In genomic region chrX:131752493-131753198, GRCh38 we compare ENCODE assay signal across 8 cellular contexts.
DNase-seq lines count a peak whose midpoint lies in the region; ATAC-seq and TF ChIP-seq lines count a peak whose summit lies in the region.

No MANE protein-coding gene starts in this region.

- intact Hi-C loops in psoas muscle (cut with DNase I) (loop anchor here in 1 of 2 donors (5.0 kb wide), 1 partner anchor 40 kb away; no protein-coding TSS in a partner anchor), Calu3 (cut with micrococcal nuclease; ENCODE audit: unreplicated experiment) (no loop called here)

- H3K4me2 ChIP-seq in GM23248 (ENCODE audit: unreplicated experiment): no peak overlapping the region

- H3K9me2 ChIP-seq in GM23248 (ENCODE audit: insufficient read depth): no peaks in the 10 kb centered on the region

- H3K27me3 ChIP-seq in psoas muscle (ENCODE audit: insufficient read depth in 3 of 3, low read length in 2 of 3) (no peaks in the 10 kb centered on the region), GM23248 (replicated peaks; ENCODE audit: insufficient read depth) (no peaks in the 10 kb centered on the region)

- H3K9me3 ChIP-seq in psoas muscle: no peaks in the 10 kb centered on the region
- no peaks in the 10 kb centered on the region for H3K9me3 ChIP-seq in GM23248 (ENCODE audit: low read depth)

- H3K4me3 Mint-ChIP-seq in activated CD8-positive, alpha-beta T cell treated with anti-CD3 and anti-CD28 coated beads, Interleukin-2, amount 10 ng/mL, durations not matched to agents 7 days and 5 days: no peak overlapping the region
- H3K4me3 Mint-ChIP-seq in Calu3 (ENCODE audit: low read depth, unreplicated experiment): no peak overlapping the region

- H2AFZ ChIP-seq in GM23248: no peak overlapping the region

- H3K4me3 ChIP-seq in astrocyte of the spinal cord (ENCODE audit: low read depth, low read length) (peak overlapping the region; percentile 44), psoas muscle (peak overlapping the region; percentile 71), GM23248 (no peak overlapping the region)

- H3K79me2 ChIP-seq in GM23248 (ENCODE audit: insufficient read depth): no peaks in the 10 kb centered on the region

- DNase-seq in astrocyte of the spinal cord (ENCODE audit: low read depth, low spot score): peak; percentile 88
- DNase-seq in psoas muscle: peak; percentile 67 to 83
- no peak for DNase-seq in GM23248
- no peak for DNase-seq in activated CD8-positive, alpha-beta T cell treated with anti-CD3 and anti-CD28 coated beads, Interleukin-2, amount 10 ng/mL, durations not matched to agents 7 days and 5 days
- DNase-seq in Calu3: no peak

- no peaks in the 10 kb centered on the region for H3F3A ChIP-seq in GM23248 (ENCODE audit: insufficient read depth)

- no peak overlapping the region for H3K9ac ChIP-seq in GM23248

- no TSS peak for BruUV-seq in Calu3 (replicated peaks; lab: Mats Ljungman, UMichigan)

- CTCF ChIA-PET in activated CD8-positive, alpha-beta T cell treated with anti-CD3 and anti-CD28 coated beads, Interleukin-2, amount 10 ng/mL, durations not matched to agents 7 days and 5 days (lab: Charles Lee): no interaction called here
- CTCF ChIA-PET in Calu3 (lab: Charles Lee): no interaction called here

- no peaks in the 10 kb centered on the region for H3K27me3 Mint-ChIP-seq in activated CD8-positive, alpha-beta T cell treated with anti-CD3 and anti-CD28 coated beads, Interleukin-2, amount 10 ng/mL, durations not matched to agents 7 days and 5 days (ENCODE audit: low read depth)
- H3K27me3 Mint-ChIP-seq in Calu3 (ENCODE audit: unreplicated experiment): no peaks in the 10 kb centered on the region

- H3K4me1 ChIP-seq in psoas muscle (no peaks in the 10 kb centered on the region), GM23248 (ENCODE audit: insufficient read depth) (no peaks in the 10 kb centered on the region)

- no peaks in the 10 kb centered on the region for H3K4me1 Mint-ChIP-seq in activated CD8-positive, alpha-beta T cell treated with anti-CD3 and anti-CD28 coated beads, Interleukin-2, amount 10 ng/mL, durations not matched to agents 7 days and 5 days (ENCODE audit: low read depth)
- no peaks in the 10 kb centered on the region for H3K4me1 Mint-ChIP-seq in Calu3 (ENCODE audit: low read depth, unreplicated experiment)

- WGBS in psoas muscle, 3 donors: 44 to 96% (median 90%) methylated on average over 20 to 24 of the region's 24 CpGs
- WGBS in GM23248 (ENCODE audit: low coverage in 1 of 2, low lambda C conversion rate in 2 of 2, missing lambda C conversion rate in 2 of 2), 2 experiments: 60 to 64% methylated on average over 14 to 24 of the region's 24 CpGs

- H3K27ac ChIP-seq in psoas muscle: peak overlapping the region; percentile 83
- H3K27ac ChIP-seq in GM23248: no peak overlapping the region

- in situ Hi-C loops in astrocyte of the spinal cord (cut with HindIII; ENCODE audit: low sequenced_read_pairs): no loop called here
- in situ Hi-C loops in GM23248 (cut with MboI): no loop called here

- TF ChIP-seq CTCF in astrocyte of the spinal cord (IDR thresholded peaks at IDR 0.05; ENCODE audit: low read depth, low read length) (no peak), psoas muscle (IDR thresholded peaks at IDR 0.05) (peak; percentile 41), Calu3 (IDR thresholded peaks at IDR 0.05; ENCODE audit: unreplicated experiment) (no peak)

- H3K36me3 ChIP-seq in psoas muscle (ENCODE audit: insufficient read depth in 1 of 2, low read depth in 1 of 2) (no peaks in the 10 kb centered on the region), GM23248 (ENCODE audit: low read depth) (no peaks in the 10 kb centered on the region)

- H3K9me3 Mint-ChIP-seq in activated CD8-positive, alpha-beta T cell treated with anti-CD3 and anti-CD28 coated beads, Interleukin-2, amount 10 ng/mL, durations not matched to agents 7 days and 5 days (ENCODE audit: insufficient read depth): no peaks in the 10 kb centered on the region
- no peaks in the 10 kb centered on the region for H3K9me3 Mint-ChIP-seq in Calu3 (ENCODE audit: low read depth, unreplicated experiment)

- H4K20me1 ChIP-seq in GM23248 (ENCODE audit: insufficient read depth): no peaks in the 10 kb centered on the region

- ATAC-seq in GM18502 (IDR thresholded peaks at IDR 0.05; ENCODE audit: poor library complexity, unreplicated experiment) (peak; percentile 62), HG03520 (IDR thresholded peaks at IDR 0.05; ENCODE audit: unreplicated experiment) (peak; percentile 50), psoas muscle (peak; percentile 82 to 89 (median 88)), GM19452 (IDR thresholded peaks at IDR 0.05; ENCODE audit: unreplicated experiment) (no peak)
- ATAC-seq in activated CD8-positive, alpha-beta T cell treated with anti-CD3 and anti-CD28 coated beads, Interleukin-2, amount 10 ng/mL, durations not matched to agents 7 days and 5 days: no peak

- peaks cover 6% of the 10 kb centered on the region for H3K36me3 Mint-ChIP-seq in activated CD8-positive, alpha-beta T cell treated with anti-CD3 and anti-CD28 coated beads, Interleukin-2, amount 10 ng/mL, durations not matched to agents 7 days and 5 days (ENCODE audit: low read depth)
- no peaks in the 10 kb centered on the region for H3K36me3 Mint-ChIP-seq in Calu3 (ENCODE audit: insufficient read depth, unreplicated experiment)

- POLR2A ChIA-PET in activated CD8-positive, alpha-beta T cell treated with anti-CD3 and anti-CD28 coated beads, Interleukin-2, amount 10 ng/mL, durations not matched to agents 7 days and 5 days (lab: Charles Lee): no interaction called here

- H3K27ac Mint-ChIP-seq in activated CD8-positive, alpha-beta T cell treated with anti-CD3 and anti-CD28 coated beads, Interleukin-2, amount 10 ng/mL, durations not matched to agents 7 days and 5 days: no peak overlapping the region
- no peak overlapping the region for H3K27ac Mint-ChIP-seq in Calu3 (ENCODE audit: unreplicated experiment)

Comparison
In these comparisons a context has a peak if more than half of its experiments do, and no peak if none do; other contexts are left out.
1. ATAC-seq: peak in GM18502 (single experiment), HG03520 (single experiment) and psoas muscle (4 of 4); none in activated CD8-positive, alpha-beta T cell treated with anti-CD3 and anti-CD28 coated beads, Interleukin-2, amount 10 ng/mL, durations not matched to agents 7 days and 5 days (single experiment) and GM19452 (single experiment).
2. DNase-seq: peak in astrocyte of the spinal cord (single experiment) and psoas muscle (2 of 2); none in GM23248 (single experiment), activated CD8-positive, alpha-beta T cell treated with anti-CD3 and anti-CD28 coated beads, Interleukin-2, amount 10 ng/mL, durations not matched to agents 7 days and 5 days (single experiment) and Calu3 (single experiment).